Comparison of ENCODE assay signal across 10 cellular contexts in the genomic region with DNA sequence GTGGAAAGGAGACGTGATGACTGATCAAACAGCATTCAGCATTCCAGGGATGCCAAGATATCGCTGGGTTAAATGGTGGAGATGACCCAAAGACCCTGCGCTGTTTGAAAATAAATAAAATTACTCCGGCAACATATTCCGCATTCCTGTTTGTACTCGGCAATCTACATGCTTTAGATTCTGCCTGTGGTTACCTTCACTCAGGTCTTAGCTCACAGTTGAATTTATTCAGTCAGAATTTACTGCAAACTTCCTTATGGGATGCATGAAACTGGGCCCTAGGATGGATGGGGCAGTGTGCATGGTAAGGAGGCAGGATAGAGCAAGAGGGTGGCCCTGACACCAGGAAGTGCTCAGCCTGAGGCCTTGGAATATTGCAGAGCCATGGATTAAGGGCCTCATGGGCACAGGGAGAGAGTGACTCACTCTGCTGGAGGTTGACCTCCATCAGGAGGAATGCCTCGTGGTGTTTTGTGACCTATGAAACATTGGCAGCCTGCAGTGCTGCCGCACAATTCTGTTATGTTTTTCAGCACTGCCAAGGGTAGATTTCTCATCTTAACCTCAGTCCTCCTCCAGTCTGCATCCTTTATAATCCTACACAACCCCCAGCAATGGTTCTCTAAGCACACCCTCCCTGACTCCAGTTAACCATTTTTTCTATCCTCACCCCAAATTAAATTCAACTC.
DNase-seq lines count a peak whose midpoint lies in the region; ATAC-seq and TF ChIP-seq lines count a peak whose summit lies in the region.
"Had no signal": no experiment of that assay in that cellular context is flagged by ENCODE, and none has a peak within 500 bp of the region (broad histone marks: within the 10 kb centered on the region; RNA-seq: fewer than 3 reads in every experiment).

No MANE protein-coding gene starts in this region.

- peaks cover 55% of the 10 kb centered on the region for H3K4me1 ChIP-seq in HUES64 (ENCODE audit: insufficient read depth, low read length)

- H3K9ac ChIP-seq in HUES64 (ENCODE audit: low read depth, low read length) = no peak overlapping the region

- peak overlapping the region; percentile 84 for H3K27ac Mint-ChIP-seq in type B pancreatic cell
- H3K27ac Mint-ChIP-seq: immature natural killer cell had no signal

- H3K4me3 ChIP-seq in HUES64 (ENCODE audit: low read length) (no peak overlapping the region), coronary artery (no peak overlapping the region)

- H3K27ac ChIP-seq in HUES64 (ENCODE audit: low read depth, low read length) = peak overlapping the region; percentile 59
- H3K27ac ChIP-seq in coronary artery = peak overlapping the region; percentile 47 to 75

- ATAC-seq in HG03095 (IDR thresholded peaks at IDR 0.05; ENCODE audit: unreplicated experiment) (no peak), HG02610 (IDR thresholded peaks at IDR 0.05; ENCODE audit: unreplicated experiment) (no peak)

- H3K27me3 ChIP-seq in HUES64 (ENCODE audit: insufficient read depth, low read length) = no peaks in the 10 kb centered on the region

- DNase-seq in coronary artery (ENCODE audit: low spot score) (peak; percentile 79), medulla oblongata (ENCODE audit: extremely low spot score) (peak; percentile 41), type B pancreatic cell (ENCODE audit: extremely low spot score, unreplicated experiment) (no peak), NCI-H345 treated with DMSO at 0.1 percent for 48 hours (lab: John Stamatoyannopoulos, UW; ENCODE audit: unreplicated experiment) (no peak)
- no peak for DNase-seq in activated CD4-positive, alpha-beta T cell treated with anti-CD3 and anti-CD28 coated beads for 4 hours
- DNase-seq: immature natural killer cell, NCI-H345 had no signal

- no peaks in the 10 kb centered on the region for H3K27me3 Mint-ChIP-seq in type B pancreatic cell

- H3K36me3 ChIP-seq in HUES64 (ENCODE audit: insufficient read depth, low read length) = no peaks in the 10 kb centered on the region

- no peaks in the 10 kb centered on the region; the same call in 1 of the 2 replicates for H3K9me3 ChIP-seq in HUES64 (ENCODE audit: insufficient read depth, low read depth, low read length)

- WGBS in HUES64 = 76% methylated on average over 8 of the region's 8 CpGs

- TF ChIP-seq CTCF in coronary artery (IDR thresholded peaks at IDR 0.05) = no peak
- no peak for TF ChIP-seq CTCF in type B pancreatic cell (conservative IDR thresholded peaks at IDR 0.05)

- H3K36me3 Mint-ChIP-seq in type B pancreatic cell = no peaks in the 10 kb centered on the region
- H3K36me3 Mint-ChIP-seq: immature natural killer cell had no signal

- no peak overlapping the region for H3K4me3 Mint-ChIP-seq in type B pancreatic cell
- H3K4me3 Mint-ChIP-seq: immature natural killer cell had no signal

- H3K9me3 Mint-ChIP-seq in type B pancreatic cell = peaks cover 5% of the 10 kb centered on the region

- H3K4me1 Mint-ChIP-seq in type B pancreatic cell (ENCODE audit: unreplicated experiment) = peaks cover 24% of the 10 kb centered on the region
- H3K4me1 Mint-ChIP-seq: immature natural killer cell had no signal

Comparison
In these comparisons a context has a peak if more than half of its experiments do, and no peak if none do; other contexts are left out.
1. DNase-seq: peak in coronary artery (single experiment) and medulla oblongata (single experiment); none in type B pancreatic cell (single experiment), activated CD4-positive, alpha-beta T cell treated with anti-CD3 and anti-CD28 coated beads for 4 hours (0 of 2) and NCI-H345 treated with DMSO at 0.1 percent for 48 hours (single experiment).